Comparison of ENCODE assay signal across 8 cellular contexts in the genomic region with DNA sequence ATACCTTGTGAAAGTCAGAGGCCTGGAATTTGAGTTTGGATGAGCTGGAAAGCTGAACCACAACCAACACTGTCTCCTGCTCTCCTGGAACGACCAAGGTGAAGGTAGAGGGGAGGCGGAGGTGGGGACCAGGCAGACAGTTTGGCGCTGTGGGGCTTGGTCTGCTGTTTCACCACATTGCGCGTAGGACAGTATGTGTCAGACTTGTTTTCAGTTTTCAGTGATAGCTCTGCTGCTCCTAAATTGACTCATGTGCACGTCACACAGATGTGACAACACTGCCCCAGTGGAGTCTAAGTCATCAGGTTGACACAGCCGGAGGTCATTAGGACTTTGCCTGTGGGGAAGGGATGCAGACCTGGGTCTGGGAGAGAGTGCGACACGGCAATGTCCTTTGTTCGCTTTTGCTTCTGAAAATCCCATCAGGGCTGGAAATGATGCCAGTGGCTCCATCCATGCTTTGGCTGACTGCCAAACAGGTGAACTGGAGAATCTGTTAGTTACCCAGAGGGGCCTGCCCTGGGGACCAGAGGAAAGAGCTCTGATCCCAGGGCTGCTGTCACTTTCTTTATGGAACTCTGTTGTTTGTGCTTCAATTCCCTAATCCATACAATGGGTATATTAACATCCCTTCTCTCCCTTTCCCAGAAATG.
DNase-seq lines count a peak whose midpoint lies in the region; ATAC-seq and TF ChIP-seq lines count a peak whose summit lies in the region.

No MANE protein-coding gene starts in this region.

- peak; percentile 89 to 91 for ATAC-seq in activated CD4-positive, CD25-positive, alpha-beta regulatory T cell treated with anti-CD3 and anti-CD28 coated beads, Interleukin-2, amount 50 U/mL, for 24 hours
- no peak for ATAC-seq in GM21367 (IDR thresholded peaks at IDR 0.05; ENCODE audit: unreplicated experiment)

- no peak for DNase-seq in activated CD4-positive, CD25-positive, alpha-beta regulatory T cell treated with anti-CD3 and anti-CD28 coated beads, Interleukin-2, amount 50 U/mL, for 72 hours
- DNase-seq in NCI-H345 (lab: John Stamatoyannopoulos, UW) (peak; percentile 75), GM20000 (ENCODE audit: low spot score) (no peak), NCI-H2227 treated with DMSO at 0.1 percent for 48 hours (lab: John Stamatoyannopoulos, UW) (no peak)
- peak; percentile 18 for DNase-seq in activated naive CD4-positive, alpha-beta T cell treated with anti-CD3 and anti-CD28 coated beads, Interleukin-2, amount 50 U/mL, for 16 hours
- DNase-seq in stimulated activated CD8-positive, alpha-beta memory T cell treated with anti-CD3 and anti-CD28 coated beads, Interleukin-12 subunit alpha, Interleukin-12 subunit beta, amount 100 ng/mL, for 24 hours (ENCODE audit: extremely low read depth): peak; percentile 23

- no peak for TF ChIP-seq CTCF in GM20000 (IDR thresholded peaks at IDR 0.05; ENCODE audit: extremely low read depth, missing control alignments)

Comparison
In these comparisons a context has a peak if more than half of its experiments do, and no peak if none do; other contexts are left out.
1. DNase-seq: peak in NCI-H345 (single experiment), activated naive CD4-positive, alpha-beta T cell treated with anti-CD3 and anti-CD28 coated beads, Interleukin-2, amount 50 U/mL, for 16 hours (single experiment) and stimulated activated CD8-positive, alpha-beta memory T cell treated with anti-CD3 and anti-CD28 coated beads, Interleukin-12 subunit alpha, Interleukin-12 subunit beta, amount 100 ng/mL, for 24 hours (single experiment); none in activated CD4-positive, CD25-positive, alpha-beta regulatory T cell treated with anti-CD3 and anti-CD28 coated beads, Interleukin-2, amount 50 U/mL, for 72 hours (single experiment), GM20000 (single experiment) and NCI-H2227 treated with DMSO at 0.1 percent for 48 hours (single experiment).